Comparison of ENCODE assay signal across 9 cellular contexts in the genomic region with DNA sequence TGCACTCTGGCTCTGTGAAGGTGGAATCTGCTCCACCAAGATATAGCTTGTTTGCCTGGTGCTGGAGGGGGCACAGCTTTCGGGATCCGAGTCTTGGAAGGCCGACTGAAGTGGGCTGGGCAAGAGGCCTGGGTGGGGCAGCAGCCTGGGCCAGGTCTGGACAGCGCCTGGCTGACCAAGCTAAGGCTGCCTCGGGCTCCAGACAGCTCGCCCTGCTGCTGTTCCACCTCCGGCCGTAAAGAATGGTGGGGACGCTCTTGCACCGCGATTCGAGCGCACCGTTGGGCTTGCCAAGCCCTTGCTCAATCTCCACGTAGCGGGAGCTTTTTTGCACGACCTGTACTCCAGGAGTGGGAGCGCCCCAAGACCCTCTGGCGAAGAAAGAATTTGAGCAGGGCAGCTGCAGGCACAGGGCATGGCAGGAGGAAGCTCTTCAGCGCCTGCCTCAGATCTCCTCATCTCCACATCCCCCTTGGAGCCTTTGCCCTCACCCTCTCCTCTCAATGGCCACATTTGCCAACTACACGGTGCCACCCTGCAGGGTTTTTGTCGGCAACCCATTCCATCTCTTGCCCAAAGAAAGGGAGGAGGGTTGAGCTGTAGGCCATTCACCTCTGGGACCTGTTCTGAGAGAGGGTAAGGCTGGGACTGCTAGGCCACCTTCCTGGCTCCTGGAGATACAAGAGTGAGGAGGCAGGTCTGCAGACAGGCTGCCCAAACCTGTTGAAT. TPM values are rescaled to one million over a fixed set of nuclear protein-coding genes. Genes with fewer than 3 reads are reported as not detected.
DNase-seq lines count a peak whose midpoint lies in the region; ATAC-seq and TF ChIP-seq lines count a peak whose summit lies in the region.
"Had no signal": no experiment of that assay in that cellular context is flagged by ENCODE, and none has a peak within 500 bp of the region (broad histone marks: within the 10 kb centered on the region; RNA-seq: fewer than 3 reads in every experiment).

No MANE protein-coding gene starts in this region.

- DNase-seq in EL (peak; percentile 48), HPDE6-E6E7 (ENCODE audit: extremely low spot score) (peak; percentile 48), SHP77 treated with DMSO at 0.1 percent for 48 hours (lab: John Stamatoyannopoulos, UW) (peak; percentile 8), esophagus muscularis mucosa (ENCODE audit: extremely low spot score) (no peak), neural progenitor cell (ENCODE audit: low spot score) (peak; percentile 75)
- DNase-seq in effector memory CD8-positive, alpha-beta T cell, result no peak

- no peak overlapping the region for H3K4me3 Mint-ChIP-seq in neural progenitor cell
- no peak overlapping the region for H3K4me3 Mint-ChIP-seq in effector memory CD8-positive, alpha-beta T cell
- no peak overlapping the region for H3K4me3 Mint-ChIP-seq in activated T-helper 17 cell treated with anti-CD3 and anti-CD28 coated beads, Interleukin-2, amount 50 U/mL, for 72 hours

- H3K27ac ChIP-seq in esophagus muscularis mucosa (replicated peaks in 1 of 4) (no peak overlapping the region), neural progenitor cell (no peak overlapping the region)

- no peak for TF ChIP-seq POLR2A in esophagus muscularis mucosa (IDR thresholded peaks at IDR 0.05; ENCODE audit: low read depth)

- H3K27ac Mint-ChIP-seq in neural progenitor cell, result no peak overlapping the region
- H3K27ac Mint-ChIP-seq in effector memory CD8-positive, alpha-beta T cell, result no peak overlapping the region
- no peak overlapping the region for H3K27ac Mint-ChIP-seq in activated T-helper 17 cell treated with anti-CD3 and anti-CD28 coated beads, Interleukin-2, amount 50 U/mL, for 72 hours

- no peaks in the 10 kb centered on the region for H3F3A ChIP-seq in neural progenitor cell (ENCODE audit: low read depth)

- H3K27me3 Mint-ChIP-seq in neural progenitor cell (ENCODE audit: insufficient read depth, low read depth), result peaks cover 4% of the 10 kb centered on the region
- H3K27me3 Mint-ChIP-seq in effector memory CD8-positive, alpha-beta T cell, result peaks cover 16 to 34% of the 10 kb centered on the region in 2 donors
- H3K27me3 Mint-ChIP-seq in activated T-helper 17 cell treated with anti-CD3 and anti-CD28 coated beads, Interleukin-2, amount 50 U/mL, for 72 hours, result peaks cover 22% of the 10 kb centered on the region

- ATAC-seq in GM19328 (IDR thresholded peaks at IDR 0.05; ENCODE audit: unreplicated experiment), result peak; percentile 88
- ATAC-seq in effector memory CD8-positive, alpha-beta T cell (replicated peaks), result no peak
- no peak for ATAC-seq in activated T-helper 17 cell treated with anti-CD3 and anti-CD28 coated beads, Interleukin-2, amount 50 U/mL, for 72 hours (replicated peaks)

- no peak overlapping the region for H3K4me2 ChIP-seq in neural progenitor cell

- TF ChIP-seq CTCF in esophagus muscularis mucosa (IDR thresholded peaks at IDR 0.05), result peak; percentile 62 to 77 (median 62)
- peak; percentile 67 for TF ChIP-seq CTCF in neural progenitor cell (IDR thresholded peaks at IDR 0.05)

- H3K9me3 ChIP-seq in esophagus muscularis mucosa, result no peaks in the 10 kb centered on the region
- no peaks in the 10 kb centered on the region for H3K9me3 ChIP-seq in neural progenitor cell (ENCODE audit: low read depth)

- no peaks in the 10 kb centered on the region for H4K20me1 ChIP-seq in neural progenitor cell (ENCODE audit: low read depth)

- H3K27me3 ChIP-seq in esophagus muscularis mucosa, result peaks cover 0 to 7% (median 0%) of the 10 kb centered on the region in 4 donors
- no peaks in the 10 kb centered on the region for H3K27me3 ChIP-seq in neural progenitor cell

- no peak overlapping the region for H3K4me3 ChIP-seq in esophagus muscularis mucosa
- H3K4me3 ChIP-seq in neural progenitor cell, result no peak overlapping the region

- H3K36me3 Mint-ChIP-seq in neural progenitor cell, result no peaks in the 10 kb centered on the region
- H3K36me3 Mint-ChIP-seq in effector memory CD8-positive, alpha-beta T cell (ENCODE audit: insufficient read depth), result no peaks in the 10 kb centered on the region
- H3K36me3 Mint-ChIP-seq in activated T-helper 17 cell treated with anti-CD3 and anti-CD28 coated beads, Interleukin-2, amount 50 U/mL, for 72 hours (ENCODE audit: low read depth), result no peaks in the 10 kb centered on the region

- TF ChIP-seq EP300 in esophagus muscularis mucosa (IDR thresholded peaks at IDR 0.05), result no peak

- no peaks in the 10 kb centered on the region for H3K4me1 Mint-ChIP-seq in neural progenitor cell
- H3K4me1 Mint-ChIP-seq in effector memory CD8-positive, alpha-beta T cell (ENCODE audit: low read depth in 2 of 2), result no peaks in the 10 kb centered on the region
- H3K4me1 Mint-ChIP-seq in activated T-helper 17 cell treated with anti-CD3 and anti-CD28 coated beads, Interleukin-2, amount 50 U/mL, for 72 hours, result no peaks in the 10 kb centered on the region

- H3K9me3 Mint-ChIP-seq in neural progenitor cell, result peaks cover 11% of the 10 kb centered on the region
- H3K9me3 Mint-ChIP-seq in effector memory CD8-positive, alpha-beta T cell, result no peaks in the 10 kb centered on the region
- H3K9me3 Mint-ChIP-seq in activated T-helper 17 cell treated with anti-CD3 and anti-CD28 coated beads, Interleukin-2, amount 50 U/mL, for 72 hours, result no peaks in the 10 kb centered on the region

- no peak overlapping the region for H2AFZ ChIP-seq in neural progenitor cell (replicated peaks)

- peaks cover 0 to 5% (median 0%) of the 10 kb centered on the region in 4 donors for H3K4me1 ChIP-seq in esophagus muscularis mucosa
- H3K4me1 ChIP-seq in neural progenitor cell, result no peaks in the 10 kb centered on the region

- intact Hi-C loops in esophagus muscularis mucosa (cut with DNase I), result loop anchor here (5.0 kb wide), 1 partner anchor 879 kb away; no protein-coding TSS in a partner anchor

- H3K9ac ChIP-seq in neural progenitor cell, result no peak overlapping the region

- H3K36me3 ChIP-seq in esophagus muscularis mucosa (no peaks in the 10 kb centered on the region), neural progenitor cell (no peaks in the 10 kb centered on the region)

- WGBS in esophagus muscularis mucosa, result 26% methylated on average over 9 of the region's 22 CpGs

- no peaks in the 10 kb centered on the region for H3K79me2 ChIP-seq in neural progenitor cell (ENCODE audit: low read depth)

RNA-seq across cellular contexts. Expression of a gene that starts 18.9 kb away (rescaled TPM):
- total RNA-seq in esophagus muscularis mucosa, result not detected
- not detected in 2 replicates for total RNA-seq in neural progenitor cell (ENCODE audit: low replicate concordance)
- not detected for total RNA-seq in activated T-helper 17 cell treated with anti-CD3 and anti-CD28 coated beads, Interleukin-2, amount 50 U/mL, for 72 hours
- total RNA-seq: T-helper 2 cell treated with Interferon-gamma antibody and Interleukin-4, amounts not matched to agents 100 ng/mL and 5 ng/mL, for 36 hours had no signal

RNA-seq across cellular contexts. Expression of a gene that starts 37.6 kb away (rescaled TPM):
- total RNA-seq in esophagus muscularis mucosa, result not detected
- total RNA-seq in neural progenitor cell (ENCODE audit: low replicate concordance), result not detected in 2 replicates
- not detected for total RNA-seq in activated T-helper 17 cell treated with anti-CD3 and anti-CD28 coated beads, Interleukin-2, amount 50 U/mL, for 72 hours
- total RNA-seq: T-helper 2 cell treated with Interferon-gamma antibody and Interleukin-4, amounts not matched to agents 100 ng/mL and 5 ng/mL, for 36 hours had no signal

RNA-seq across cellular contexts. Expression of a gene that starts 58.2 kb away (rescaled TPM):
- total RNA-seq in esophagus muscularis mucosa (1 to 10 TPM in 3 of 4 donors, under 1 TPM in 1; 0.91 to 4.5 (median 1.5) TPM), neural progenitor cell (ENCODE audit: low replicate concordance) (1.9 and 2.0 TPM in 2 replicates)
- total RNA-seq in activated T-helper 17 cell treated with anti-CD3 and anti-CD28 coated beads, Interleukin-2, amount 50 U/mL, for 72 hours, result not detected
- total RNA-seq: T-helper 2 cell treated with Interferon-gamma antibody and Interleukin-4, amounts not matched to agents 100 ng/mL and 5 ng/mL, for 36 hours had no signal

Comparison
In these comparisons a context has a peak if more than half of its experiments do, and no peak if none do; other contexts are left out.
1. DNase-seq: peak in EL (single experiment), HPDE6-E6E7 (single experiment), SHP77 treated with DMSO at 0.1 percent for 48 hours (single experiment) and neural progenitor cell (single experiment); none in esophagus muscularis mucosa (single experiment) and effector memory CD8-positive, alpha-beta T cell (0 of 3).